Comparison of ENCODE assay signal across 1 cellular context in genomic region chr14:69868363-69868963, GRCh38.
TF ChIP-seq lines count a peak whose summit lies in the region.

No MANE protein-coding gene starts in this region.

TF ChIP-seq in HepG2, 621 proteins besides CTCF, POLR2A, EP300 and RAD21 (continued from another document and continues in another):
- TF ChIP-seq ZNF274 (CRISPR knock-in tag; IDR thresholded peaks at IDR 0.05) (no peak), ATF7 (IDR thresholded peaks at IDR 0.05) (peak; percentile 52), ATF7 (CRISPR knock-in tag; IDR thresholded peaks at IDR 0.05) (no peak), REXO4 (CRISPR knock-in tag; IDR thresholded peaks at IDR 0.05; ENCODE audit: borderline replicate concordance) (no peak), THRA (CRISPR knock-in tag; IDR thresholded peaks at IDR 0.05; ENCODE audit: borderline replicate concordance) (no peak), ZNF512 (CRISPR knock-in tag; IDR thresholded peaks at IDR 0.05) (no peak), MZF1 (CRISPR knock-in tag; IDR thresholded peaks at IDR 0.05; ENCODE audit: borderline replicate concordance) (no peak), ZFP82 (CRISPR knock-in tag; IDR thresholded peaks at IDR 0.05; ENCODE audit: borderline replicate concordance) (no peak), SOX6 (IDR thresholded peaks at IDR 0.05) (no peak), SOX6 (CRISPR knock-in tag; IDR thresholded peaks at IDR 0.05) (peak; percentile 34; the same call in 1 of the 2 replicates), SOX13 (IDR thresholded peaks at IDR 0.05) (no peak), SOX13 (CRISPR knock-in tag; conservative IDR thresholded peaks at IDR 0.05 in 1 of 2, IDR thresholded peaks at IDR 0.05 in 1 of 2) (peak in 1 of 2 experiments; percentile 28; a peak in 1 of 4 replicates), ZFP90 (CRISPR knock-in tag; IDR thresholded peaks at IDR 0.05; ENCODE audit: borderline replicate concordance) (no peak), KDM1A (CRISPR knock-in tag; IDR thresholded peaks at IDR 0.05) (no peak), NCOA1 (CRISPR knock-in tag; IDR thresholded peaks at IDR 0.05) (no peak), ZBTB44 (CRISPR knock-in tag; IDR thresholded peaks at IDR 0.05) (no peak), KLF15 (CRISPR knock-in tag; IDR thresholded peaks at IDR 0.05; ENCODE audit: borderline replicate concordance) (no peak), ZNF747 (CRISPR knock-in tag; IDR thresholded peaks at IDR 0.05; ENCODE audit: borderline replicate concordance) (no peak), SIX4 (CRISPR knock-in tag; IDR thresholded peaks at IDR 0.05) (peak; percentile 70; the same call in 1 of the 2 replicates), TRIM24 (CRISPR knock-in tag; IDR thresholded peaks at IDR 0.05) (no peak), ATF4 (CRISPR knock-in tag; IDR thresholded peaks at IDR 0.05) (peak; percentile 72 to 94), ZNF572 (CRISPR knock-in tag; IDR thresholded peaks at IDR 0.05) (no peak), TBX2 (CRISPR knock-in tag; IDR thresholded peaks at IDR 0.05; ENCODE audit: borderline replicate concordance) (no peak), GATAD1 (CRISPR knock-in tag; IDR thresholded peaks at IDR 0.05) (no peak), SALL1 (CRISPR knock-in tag; IDR thresholded peaks at IDR 0.05) (no peak), PAWR (CRISPR knock-in tag; IDR thresholded peaks at IDR 0.05; ENCODE audit: borderline replicate concordance) (no peak), HNF4A (CRISPR knock-in tag; IDR thresholded peaks at IDR 0.05) (peak; percentile 38), PAXIP1 (CRISPR knock-in tag; conservative IDR thresholded peaks at IDR 0.05) (no peak; the same call in 1 of the 2 replicates), ELF3 (CRISPR knock-in tag; IDR thresholded peaks at IDR 0.05) (no peak), ZNF30 (CRISPR knock-in tag; IDR thresholded peaks at IDR 0.05) (no peak), KLF9 (CRISPR knock-in tag; IDR thresholded peaks at IDR 0.05; ENCODE audit: low read depth) (no peak), ZBTB42 (CRISPR knock-in tag; IDR thresholded peaks at IDR 0.05) (no peak), ZNF639 (CRISPR knock-in tag; conservative IDR thresholded peaks at IDR 0.05) (no peak), ZNF782 (CRISPR knock-in tag; IDR thresholded peaks at IDR 0.05; ENCODE audit: borderline replicate concordance) (no peak), MLXIP (CRISPR knock-in tag; IDR thresholded peaks at IDR 0.05; ENCODE audit: borderline replicate concordance) (no peak), ZNF20 (CRISPR knock-in tag; IDR thresholded peaks at IDR 0.05) (no peak), ZNF569 (CRISPR knock-in tag; IDR thresholded peaks at IDR 0.05; ENCODE audit: borderline replicate concordance) (no peak), NFE2L2 (IDR thresholded peaks at IDR 0.05; ENCODE audit: low read length) (no peak), ZNF773 (CRISPR knock-in tag; IDR thresholded peaks at IDR 0.05; ENCODE audit: borderline replicate concordance) (no peak), PRDM4 (CRISPR knock-in tag; IDR thresholded peaks at IDR 0.05; ENCODE audit: borderline replicate concordance) (no peak), ZNF501 (CRISPR knock-in tag; IDR thresholded peaks at IDR 0.05) (no peak), ZNF292 (CRISPR knock-in tag; IDR thresholded peaks at IDR 0.05; ENCODE audit: borderline replicate concordance, low read depth) (no peak), KAT8 (CRISPR knock-in tag; IDR thresholded peaks at IDR 0.05) (0 out of 2 replicates have a peak, but pooled peaks have one; percentile 21), HMG20B (CRISPR knock-in tag; conservative IDR thresholded peaks at IDR 0.05) (no peak), JARID2 (CRISPR knock-in tag; IDR thresholded peaks at IDR 0.05; ENCODE audit: insufficient replicate concordance) (no peak), TFAP4 (IDR thresholded peaks at IDR 0.05; ENCODE audit: borderline replicate concordance, low read depth) (no peak), SP140L (CRISPR knock-in tag; IDR thresholded peaks at IDR 0.05; ENCODE audit: borderline replicate concordance) (no peak), ZKSCAN5 (CRISPR knock-in tag; IDR thresholded peaks at IDR 0.05) (no peak), ZNF543 (CRISPR knock-in tag; IDR thresholded peaks at IDR 0.05) (no peak), ZNF451 (CRISPR knock-in tag; IDR thresholded peaks at IDR 0.05) (no peak), FOXA3 (CRISPR knock-in tag; IDR thresholded peaks at IDR 0.05) (peak; percentile 36; the same call in 1 of the 2 replicates), ZSCAN25 (CRISPR knock-in tag; IDR thresholded peaks at IDR 0.05) (no peak), ZFP36 (IDR thresholded peaks at IDR 0.05; ENCODE audit: borderline replicate concordance, low read depth, low read length, partially characterized antibody) (no peak), RCOR2 (CRISPR knock-in tag; IDR thresholded peaks at IDR 0.05) (no peak), HNRNPH1 (optimal IDR thresholded peaks at IDR 0.05; ENCODE audit: low read depth, low read length) (no peak), MIER3 (CRISPR knock-in tag; IDR thresholded peaks at IDR 0.05; ENCODE audit: borderline replicate concordance) (no peak), KMT2A (CRISPR knock-in tag; IDR thresholded peaks at IDR 0.05) (no peak), CEBPB (IDR thresholded peaks at IDR 0.05; ENCODE audit: borderline replicate concordance, low read depth, low read length) (peak; percentile 75; the same call in 1 of the 2 replicates), ZNF549 (CRISPR knock-in tag; IDR thresholded peaks at IDR 0.05) (no peak), ZNF598 (CRISPR knock-in tag; IDR thresholded peaks at IDR 0.05; ENCODE audit: borderline replicate concordance) (no peak)
